Comparison of ENCODE assay signal across 30 cellular contexts in genomic region chr12:120938496-120938895, GRCh38. TPM values are rescaled to one million over a fixed set of nuclear protein-coding genes. Genes with fewer than 3 reads are reported as not detected.
"Had no signal": no experiment of that assay in that cellular context is flagged by ENCODE, and none has a peak within 500 bp of the region (broad histone marks: within the 10 kb centered on the region; RNA-seq: fewer than 3 reads in every experiment).

No MANE protein-coding gene starts in this region.

- ATAC-seq: natural killer cell; right lobe of liver; stimulated activated memory B cell treated with anti-CD40 and anti-IgM and Interleukin-4, amounts not matched to agents 10 μg/mL and 1 μg/mL and 100 μg/mL, for 72 hours had no signal

- DNase-seq: islet precursor cell; left ventricle myocardium inferior; mesendoderm; naive B cell; natural killer cell; nephron progenitor cell; ovary; right lobe of liver; stimulated activated CD4-positive, alpha-beta T cell treated with anti-CD3 and anti-CD28 coated beads, Interleukin-1b, Interleukin-23, amount 100 ng/mL, for 48 hours; stimulated activated CD4-positive, alpha-beta T cell treated with anti-CD3 and anti-CD28 coated beads, Interleukin-2, amount 100 ng/mL, for 48 hours; stimulated activated CD4-positive, alpha-beta T cell treated with anti-CD3 and anti-CD28 coated beads, Interleukin-4, amount 100 ng/mL, for 4 hours; stimulated activated CD8-positive, alpha-beta memory T cell treated with anti-CD3 and anti-CD28 coated beads, Interleukin-4, amount 100 ng/mL, for 48 hours; stimulated activated naive CD4-positive, alpha-beta T cell treated with Interleukin-2 at 50 U/mL for 16 hours; stomach; testis; thyroid gland; transverse colon; uterus had no signal

- H3K27ac ChIP-seq: hepatocyte, left ventricle myocardium inferior, ovary, right atrium auricular region, right lobe of liver, stomach, testis, thyroid gland, transverse colon, uterus had no signal

- H3K36me3 Mint-ChIP-seq: mesothelial cell of epicardium; naive B cell; natural killer cell; stimulated activated memory B cell treated with anti-CD40 and anti-IgM and Interleukin-4, amounts not matched to agents 10 μg/mL and 1 μg/mL and 100 μg/mL, for 72 hours had no signal

- H3K4me3 Mint-ChIP-seq: mesothelial cell of epicardium; naive B cell; natural killer cell; nephron progenitor cell; stimulated activated memory B cell treated with anti-CD40 and anti-IgM and Interleukin-4, amounts not matched to agents 10 μg/mL and 1 μg/mL and 100 μg/mL, for 72 hours had no signal

- H3K9me3 Mint-ChIP-seq: mesothelial cell of epicardium; naive B cell; natural killer cell; nephron progenitor cell; stimulated activated memory B cell treated with anti-CD40 and anti-IgM and Interleukin-4, amounts not matched to agents 10 μg/mL and 1 μg/mL and 100 μg/mL, for 72 hours had no signal

- H3K27me3 ChIP-seq: hepatocyte, ovary, right atrium auricular region, right lobe of liver, testis, thyroid gland, transverse colon, uterus had no signal

- H3K27ac Mint-ChIP-seq: mesothelial cell of epicardium; naive B cell; natural killer cell; nephron progenitor cell; progenitor cell of endocrine pancreas; stimulated activated memory B cell treated with anti-CD40 and anti-IgM and Interleukin-4, amounts not matched to agents 10 μg/mL and 1 μg/mL and 100 μg/mL, for 72 hours had no signal

- H3K4me3 ChIP-seq: hepatocyte, left ventricle myocardium inferior, lung, ovary, right atrium auricular region, right lobe of liver, smooth muscle cell, stomach, testis, thyroid gland, transverse colon, uterus had no signal

RNA-seq across cellular contexts. Expression of gene HNF1A, which starts 39.8 kb away (rescaled TPM):
- total RNA-seq: left ventricle myocardium inferior, mesothelial cell of epicardium, mononuclear cell, natural killer cell, omental fat pad, pulmonary artery endothelial cell, right atrium auricular region, skeletal muscle tissue, thyroid gland, ureter had no signal
